Comparison of ENCODE assay signal across 27 cellular contexts in genomic region chr10:8563478-8563877, GRCh38.
"Had no signal": no experiment of that assay in that cellular context is flagged by ENCODE, and none has a peak within 500 bp of the region (broad histone marks: within the 10 kb centered on the region; RNA-seq: fewer than 3 reads in every experiment).

No MANE protein-coding gene starts in this region.

- H3K4me2 ChIP-seq: neural progenitor cell, SK-N-SH had no signal

- H3K4me3 ChIP-seq: adrenal gland, body of pancreas, left lung, lung, neural progenitor cell, tibial nerve had no signal

- H3K27ac ChIP-seq: adrenal gland, body of pancreas, left lung, neural progenitor cell, tibial nerve had no signal

- H3K27me3 ChIP-seq: adrenal gland, body of pancreas, left lung, neural progenitor cell, tibial nerve had no signal

- H2AFZ ChIP-seq: neural progenitor cell had no signal

- H3K9ac ChIP-seq: neural progenitor cell, SK-N-SH had no signal

- H3K4me1 ChIP-seq: adrenal gland, body of pancreas, left lung, neural progenitor cell, tibial nerve had no signal

- H3K4me1 Mint-ChIP-seq: activated B cell treated with CpG ODN at 0.5 μM for 24 hours; activated CD8-positive, alpha-beta memory T cell treated with anti-CD3 and anti-CD28 coated beads, Interleukin-2, amount 10 ng/mL, durations not matched to agents 7 days and 5 days; natural killer cell; stimulated activated naive B cell treated with anti-CD40 and anti-IgM and Interleukin-4, amounts not matched to agents 10 μg/mL and 1 μg/mL and 100 μg/mL, for 72 hours had no signal

- H3K36me3 ChIP-seq: adrenal gland, left lung, neural progenitor cell, tibial nerve had no signal

- H3K9me3 ChIP-seq: adrenal gland, body of pancreas, left lung, SK-N-SH had no signal

- H3K27me3 Mint-ChIP-seq: activated B cell treated with CpG ODN at 0.5 μM for 24 hours had no signal

- H3K27ac Mint-ChIP-seq: activated B cell treated with CpG ODN at 0.5 μM for 24 hours; activated CD8-positive, alpha-beta memory T cell treated with anti-CD3 and anti-CD28 coated beads, Interleukin-2, amount 10 ng/mL, durations not matched to agents 7 days and 5 days; activated CD8-positive, alpha-beta T cell treated with anti-CD3 and anti-CD28 coated beads, Interleukin-2, amount 10 ng/mL, durations not matched to agents 7 days and 5 days; activated naive CD4-positive, alpha-beta T cell treated with anti-CD3 and anti-CD28 coated beads, Interleukin-2, amount 50 U/mL, for 72 hours; activated T-cell treated with anti-CD3 and anti-CD28 coated beads, Interleukin-2, amount 50 U/mL, for 72 hours; natural killer cell; neural progenitor cell; stimulated activated naive B cell treated with anti-CD40 and anti-IgM and Interleukin-4, amounts not matched to agents 10 μg/mL and 1 μg/mL and 100 μg/mL, for 72 hours; T-helper 1 cell treated with Interleukin-12 subunit alpha and Interleukin-12 subunit beta and Interleukin-4 antibody, amounts not matched to agents 30 μg/mL and 1 μg/mL, for 36 hours had no signal

- DNase-seq: activated B cell treated with CpG ODN at 0.5 μM for 24 hours; activated CD4-positive, alpha-beta T cell treated with anti-CD3 and anti-CD28 coated beads for 4 hours; activated CD8-positive, alpha-beta memory T cell treated with anti-CD3 and anti-CD28 coated beads, Interleukin-2, amount 10 ng/mL, durations not matched to agents 7 days and 5 days; activated CD8-positive, alpha-beta T cell treated with anti-CD3 and anti-CD28 coated beads, Interleukin-2, amount 10 ng/mL, durations not matched to agents 7 days and 5 days; activated gamma-delta T cell treated with Interleukin-2 at 50 U/mL for 16 hours; activated T-cell treated with anti-CD3 and anti-CD28 coated beads, Interleukin-2, amount 50 U/mL, for 72 hours; adrenal gland; aorta; body of pancreas; effector memory CD4-positive, alpha-beta T cell; left lung; mesendoderm; natural killer cell; occipital lobe; posterior cingulate gyrus; right cardiac atrium; SK-N-SH; stimulated activated CD4-positive, alpha-beta T cell treated with anti-CD3 and anti-CD28 coated beads, Interleukin-12 subunit alpha, Interleukin-12 subunit beta, amount 100 ng/mL, for 4 hours; stimulated activated CD4-positive, alpha-beta T cell treated with anti-CD3 and anti-CD28 coated beads, Interleukin-4, amount 100 ng/mL, for 4 hours; stimulated activated naive B cell treated with anti-CD40 and anti-IgM and Interleukin-4, amounts not matched to agents 10 μg/mL and 1 μg/mL and 100 μg/mL, for 72 hours; SW 1271; T1000 had no signal

- H3K4me3 Mint-ChIP-seq: activated B cell treated with CpG ODN at 0.5 μM for 24 hours; activated CD8-positive, alpha-beta memory T cell treated with anti-CD3 and anti-CD28 coated beads, Interleukin-2, amount 10 ng/mL, durations not matched to agents 7 days and 5 days; activated CD8-positive, alpha-beta T cell treated with anti-CD3 and anti-CD28 coated beads, Interleukin-2, amount 10 ng/mL, durations not matched to agents 7 days and 5 days; activated T-cell treated with anti-CD3 and anti-CD28 coated beads, Interleukin-2, amount 50 U/mL, for 72 hours; natural killer cell; neural progenitor cell; stimulated activated naive B cell treated with anti-CD40 and anti-IgM and Interleukin-4, amounts not matched to agents 10 μg/mL and 1 μg/mL and 100 μg/mL, for 72 hours; T-helper 1 cell treated with Interleukin-12 subunit alpha and Interleukin-12 subunit beta and Interleukin-4 antibody, amounts not matched to agents 30 μg/mL and 1 μg/mL, for 36 hours had no signal

- H3K36me3 Mint-ChIP-seq: activated CD8-positive, alpha-beta memory T cell treated with anti-CD3 and anti-CD28 coated beads, Interleukin-2, amount 10 ng/mL, durations not matched to agents 7 days and 5 days; activated naive CD4-positive, alpha-beta T cell treated with anti-CD3 and anti-CD28 coated beads, Interleukin-2, amount 50 U/mL, for 72 hours; natural killer cell; neural progenitor cell; stimulated activated naive B cell treated with anti-CD40 and anti-IgM and Interleukin-4, amounts not matched to agents 10 μg/mL and 1 μg/mL and 100 μg/mL, for 72 hours had no signal

- H3K9me3 Mint-ChIP-seq: activated B cell treated with CpG ODN at 0.5 μM for 24 hours; activated naive CD4-positive, alpha-beta T cell treated with anti-CD3 and anti-CD28 coated beads, Interleukin-2, amount 50 U/mL, for 72 hours; activated T-cell treated with anti-CD3 and anti-CD28 coated beads, Interleukin-2, amount 50 U/mL, for 72 hours; natural killer cell; neural progenitor cell had no signal
